ENCODE assay signal across 33 cellular contexts in the genomic region with DNA sequence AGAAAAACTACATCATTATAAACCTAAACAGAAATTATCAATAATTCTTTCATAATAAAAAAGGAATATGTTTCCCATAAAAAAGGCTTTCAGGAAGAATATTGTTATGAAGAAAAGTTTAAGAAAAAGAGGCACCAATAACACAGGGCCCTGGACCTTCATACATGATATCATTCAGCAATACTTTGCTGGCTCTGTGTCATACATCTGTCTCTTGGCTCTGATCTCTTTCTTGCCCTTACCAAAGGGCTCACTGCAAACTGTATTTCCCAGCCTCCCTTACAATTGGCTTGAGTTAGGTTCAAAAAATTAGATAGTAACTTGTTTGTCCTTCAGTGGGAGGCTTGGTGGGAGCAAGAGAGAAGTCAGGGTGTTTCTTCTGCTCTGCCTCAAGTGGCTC.
"Had no signal": no experiment of that assay in that cellular context is flagged by ENCODE, and none has a peak within 500 bp of the region (broad histone marks: within the 10 kb centered on the region; RNA-seq: fewer than 3 reads in every experiment).

No MANE protein-coding gene starts in this region.

- H3K27ac ChIP-seq: KMS-11 had no signal

- H3K9me3 ChIP-seq: MG63 had no signal

- H3K36me3 ChIP-seq: MG63 had no signal

- H3K4me3 ChIP-seq: MG63 had no signal

- DNase-seq: Karpas-422, Kasumi-1, MG63, MM.1S, MV-4-11, NCI-H1048, NCI-H1092, NCI-H1092 treated with DMSO at 0.1 percent for 48 hours, NCI-H1105, NCI-H1105 treated with DMSO at 0.1 percent for 48 hours, NCI-H1417, NCI-H1417 treated with DMSO at 0.1 percent for 48 hours, NCI-H1436, NCI-H1436 treated with DMSO at 0.1 percent for 48 hours, NCI-H146, NCI-H1694, NCI-H1694 treated with DMSO at 0.1 percent for 48 hours, NCI-H187, NCI-H187 treated with DMSO at 0.1 percent for 48 hours, NCI-H1930, NCI-H2029, NCI-H2029 treated with DMSO at 0.1 percent for 48 hours, NCI-H2081, NCI-H2081 treated with DMSO at 0.1 percent for 48 hours, NCI-H2107, NCI-H2171, NCI-H2171 treated with DMSO at 0.1 percent for 48 hours, NCI-H2227 treated with DMSO at 0.1 percent for 48 hours, NCI-H226, NCI-H345, NCI-H510A, NCI-H510A treated with DMSO at 0.1 percent for 48 hours had no signal

- H3K4me2 ChIP-seq: KMS-11 had no signal

- H3K27me3 ChIP-seq: MG63 had no signal

- H3K9ac ChIP-seq: KMS-11 had no signal
